Comparison of ENCODE assay signal across 8 cellular contexts in the genomic region with DNA sequence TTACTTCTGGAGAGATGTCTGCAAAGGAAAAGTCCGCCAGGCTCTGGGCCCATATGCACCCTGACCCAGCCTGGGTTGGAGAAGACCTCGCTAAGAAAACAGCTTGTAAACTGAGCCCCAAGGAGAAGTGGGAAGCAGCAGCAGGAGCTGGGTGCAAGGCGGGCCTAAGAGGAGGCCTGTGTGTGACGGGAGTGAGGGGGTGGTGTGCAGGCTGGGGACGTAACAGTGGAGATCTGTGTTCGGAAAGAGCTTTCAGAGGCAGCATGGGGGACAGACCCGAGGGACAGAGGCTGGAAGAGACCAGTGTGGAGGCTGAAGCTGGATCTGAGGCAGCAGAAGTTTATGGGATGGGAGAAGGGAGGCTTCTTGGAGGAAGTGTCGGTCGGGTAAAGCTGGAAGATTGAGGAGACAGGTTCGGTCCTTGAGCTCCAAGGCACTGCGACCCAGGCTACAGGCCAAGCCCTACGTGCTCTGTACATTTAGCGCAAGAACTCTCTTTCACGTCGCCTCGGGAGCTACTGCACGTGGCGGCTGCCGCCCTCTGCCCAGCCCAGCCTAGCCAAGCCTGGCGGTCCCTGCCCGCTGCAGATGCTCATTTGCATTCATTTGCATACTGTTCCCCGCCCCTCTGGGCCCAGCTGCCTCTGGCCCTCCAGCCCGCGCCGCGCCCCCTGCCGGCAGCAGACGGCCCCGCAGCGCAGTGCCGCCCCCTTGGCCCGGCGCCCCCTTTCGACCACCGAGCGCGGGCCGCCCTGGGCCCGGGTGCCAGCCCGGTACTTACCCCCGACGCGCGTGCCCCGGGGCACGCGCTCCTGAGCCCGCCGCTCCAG. TPM values are rescaled to one million over a fixed set of nuclear protein-coding genes. Genes with fewer than 3 reads are reported as not detected.
DNase-seq lines count a peak whose midpoint lies in the region; ATAC-seq and TF ChIP-seq lines count a peak whose summit lies in the region.

No MANE protein-coding gene starts in this region.

- H3K27ac ChIP-seq in A673 (ENCODE audit: low read depth, low read length, poor library complexity, severe bottlenecking): no peak overlapping the region
- peak overlapping the region; percentile 19 for H3K27ac ChIP-seq in cingulate gyrus (ENCODE audit: low read depth, low read length)
- no peak overlapping the region for H3K27ac ChIP-seq in left lung

- POLR2A ChIA-PET in A673 (lab: Charles Lee; ENCODE audit: low non-redundant PET): no interaction called here

- no TSS peak for BruUV-seq in A673 (replicated peaks; lab: Mats Ljungman, UMichigan)

- DNase-seq in A673 (ENCODE audit: low spot score) (peak; percentile 81), left lung (peak in 1 of 2 donors; percentile 82)
- peak in 2 of 3 experiments; percentile 15 to 41 for DNase-seq in stimulated activated CD4-positive, alpha-beta T cell treated with anti-CD3 and anti-CD28 coated beads, TNF-alpha, amount 100 ng/mL, for 24 hours (ENCODE audit: low read depth in 3 of 3)

- H3K4me1 ChIP-seq in A673 (ENCODE audit: insufficient read depth, low read length, poor library complexity, severe bottlenecking) (peaks cover 14% of the 10 kb centered on the region), left lung (peaks cover 0 to 13% of the 10 kb centered on the region in 2 donors)

- H3K4me3 ChIP-seq in A673 (ENCODE audit: low read depth, low read length, poor library complexity, severe bottlenecking) (peak overlapping the region; percentile 55), left lung (peak overlapping the region; percentile 27 to 32)

- ATAC-seq in SK-N-SH treated with all-trans-retinoic acid at 6 μM for 48 hours (peak; percentile 67), left lung (peak; percentile 39), GM21390 (IDR thresholded peaks at IDR 0.05; ENCODE audit: unreplicated experiment) (no peak), HG02571 (IDR thresholded peaks at IDR 0.05; ENCODE audit: unreplicated experiment) (no peak)

- H3K27me3 ChIP-seq in A673 (replicated peaks; ENCODE audit: insufficient read depth, low read depth, low read length, poor library complexity): peaks cover 2% of the 10 kb centered on the region
- H3K27me3 ChIP-seq in left lung: peaks cover 21 to 77% of the 10 kb centered on the region in 2 donors

- H3K36me3 ChIP-seq in A673 (ENCODE audit: insufficient read depth, low read length, poor library complexity, severe bottlenecking) (no peaks in the 10 kb centered on the region), left lung (no peaks in the 10 kb centered on the region)

- intact Hi-C loops in A673 (cut with micrococcal nuclease; ENCODE audit: unreplicated experiment) (no loop called here), left lung (cut with DNase I) (no loop called here)

- CTCF ChIA-PET in A673 (lab: Charles Lee): interaction anchor here (0.5 to 2.2 kb wide), 8 partner anchors 12 to 741 kb away, joined by 3 to 13 read pairs (median 6); no protein-coding TSS in a partner anchor

- H3K9me3 ChIP-seq in A673 (ENCODE audit: low read depth, low read length, poor library complexity, severe bottlenecking) (no peaks in the 10 kb centered on the region), left lung (no peaks in the 10 kb centered on the region)

- TF ChIP-seq CTCF in A673 (conservative IDR thresholded peaks at IDR 0.05; ENCODE audit: low read depth, low read length) (peak; percentile 64), GM12874 (IDR thresholded peaks at IDR 0.05; ENCODE audit: insufficient read depth, low read depth, low read length) (peak; percentile 68), left lung (IDR thresholded peaks at IDR 0.05) (peak in 1 of 2 donors; percentile 55)

TF ChIP-seq in SK-N-SH treated with all-trans-retinoic acid at 6 μM for 48 hours, 23 proteins besides CTCF, POLR2A, EP300 and RAD21:
- TF ChIP-seq ZFP30 (CRISPR knock-in tag; IDR thresholded peaks at IDR 0.05) (no peak), CSDC2 (CRISPR knock-in tag; IDR thresholded peaks at IDR 0.05) (no peak), ZFP3 (CRISPR knock-in tag; IDR thresholded peaks at IDR 0.05) (no peak), ZNF8 (CRISPR knock-in tag; IDR thresholded peaks at IDR 0.05) (no peak), PPARA (CRISPR knock-in tag; IDR thresholded peaks at IDR 0.05; ENCODE audit: borderline replicate concordance) (no peak), GLIS3 (CRISPR knock-in tag; IDR thresholded peaks at IDR 0.05) (no peak), ARNTL (CRISPR knock-in tag; IDR thresholded peaks at IDR 0.05; ENCODE audit: borderline replicate concordance, low read depth) (no peak), SNAI2 (CRISPR knock-in tag; IDR thresholded peaks at IDR 0.05) (no peak)
- TF ChIP-seq, protein P1, sequence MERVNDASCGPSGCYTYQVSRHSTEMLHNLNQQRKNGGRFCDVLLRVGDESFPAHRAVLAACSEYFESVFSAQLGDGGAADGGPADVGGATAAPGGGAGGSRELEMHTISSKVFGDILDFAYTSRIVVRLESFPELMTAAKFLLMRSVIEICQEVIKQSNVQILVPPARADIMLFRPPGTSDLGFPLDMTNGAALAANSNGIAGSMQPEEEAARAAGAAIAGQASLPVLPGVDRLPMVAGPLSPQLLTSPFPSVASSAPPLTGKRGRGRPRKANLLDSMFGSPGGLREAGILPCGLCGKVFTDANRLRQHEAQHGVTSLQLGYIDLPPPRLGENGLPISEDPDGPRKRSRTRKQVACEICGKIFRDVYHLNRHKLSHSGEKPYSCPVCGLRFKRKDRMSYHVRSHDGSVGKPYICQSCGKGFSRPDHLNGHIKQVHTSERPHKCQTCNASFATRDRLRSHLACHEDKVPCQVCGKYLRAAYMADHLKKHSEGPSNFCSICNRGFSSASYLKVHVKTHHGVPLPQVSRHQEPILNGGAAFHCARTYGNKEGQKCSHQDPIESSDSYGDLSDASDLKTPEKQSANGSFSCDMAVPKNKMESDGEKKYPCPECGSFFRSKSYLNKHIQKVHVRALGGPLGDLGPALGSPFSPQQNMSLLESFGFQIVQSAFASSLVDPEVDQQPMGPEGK (CRISPR knock-in tag; IDR thresholded peaks at IDR 0.05; ENCODE audit: borderline replicate concordance): no peak
- TF ChIP-seq, protein P2, sequence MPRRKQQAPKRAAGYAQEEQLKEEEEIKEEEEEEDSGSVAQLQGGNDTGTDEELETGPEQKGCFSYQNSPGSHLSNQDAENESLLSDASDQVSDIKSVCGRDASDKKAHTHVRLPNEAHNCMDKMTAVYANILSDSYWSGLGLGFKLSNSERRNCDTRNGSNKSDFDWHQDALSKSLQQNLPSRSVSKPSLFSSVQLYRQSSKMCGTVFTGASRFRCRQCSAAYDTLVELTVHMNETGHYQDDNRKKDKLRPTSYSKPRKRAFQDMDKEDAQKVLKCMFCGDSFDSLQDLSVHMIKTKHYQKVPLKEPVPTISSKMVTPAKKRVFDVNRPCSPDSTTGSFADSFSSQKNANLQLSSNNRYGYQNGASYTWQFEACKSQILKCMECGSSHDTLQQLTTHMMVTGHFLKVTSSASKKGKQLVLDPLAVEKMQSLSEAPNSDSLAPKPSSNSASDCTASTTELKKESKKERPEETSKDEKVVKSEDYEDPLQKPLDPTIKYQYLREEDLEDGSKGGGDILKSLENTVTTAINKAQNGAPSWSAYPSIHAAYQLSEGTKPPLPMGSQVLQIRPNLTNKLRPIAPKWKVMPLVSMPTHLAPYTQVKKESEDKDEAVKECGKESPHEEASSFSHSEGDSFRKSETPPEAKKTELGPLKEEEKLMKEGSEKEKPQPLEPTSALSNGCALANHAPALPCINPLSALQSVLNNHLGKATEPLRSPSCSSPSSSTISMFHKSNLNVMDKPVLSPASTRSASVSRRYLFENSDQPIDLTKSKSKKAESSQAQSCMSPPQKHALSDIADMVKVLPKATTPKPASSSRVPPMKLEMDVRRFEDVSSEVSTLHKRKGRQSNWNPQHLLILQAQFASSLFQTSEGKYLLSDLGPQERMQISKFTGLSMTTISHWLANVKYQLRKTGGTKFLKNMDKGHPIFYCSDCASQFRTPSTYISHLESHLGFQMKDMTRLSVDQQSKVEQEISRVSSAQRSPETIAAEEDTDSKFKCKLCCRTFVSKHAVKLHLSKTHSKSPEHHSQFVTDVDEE (CRISPR knock-in tag; IDR thresholded peaks at IDR 0.05): no peak
- TF ChIP-seq, protein P3, sequence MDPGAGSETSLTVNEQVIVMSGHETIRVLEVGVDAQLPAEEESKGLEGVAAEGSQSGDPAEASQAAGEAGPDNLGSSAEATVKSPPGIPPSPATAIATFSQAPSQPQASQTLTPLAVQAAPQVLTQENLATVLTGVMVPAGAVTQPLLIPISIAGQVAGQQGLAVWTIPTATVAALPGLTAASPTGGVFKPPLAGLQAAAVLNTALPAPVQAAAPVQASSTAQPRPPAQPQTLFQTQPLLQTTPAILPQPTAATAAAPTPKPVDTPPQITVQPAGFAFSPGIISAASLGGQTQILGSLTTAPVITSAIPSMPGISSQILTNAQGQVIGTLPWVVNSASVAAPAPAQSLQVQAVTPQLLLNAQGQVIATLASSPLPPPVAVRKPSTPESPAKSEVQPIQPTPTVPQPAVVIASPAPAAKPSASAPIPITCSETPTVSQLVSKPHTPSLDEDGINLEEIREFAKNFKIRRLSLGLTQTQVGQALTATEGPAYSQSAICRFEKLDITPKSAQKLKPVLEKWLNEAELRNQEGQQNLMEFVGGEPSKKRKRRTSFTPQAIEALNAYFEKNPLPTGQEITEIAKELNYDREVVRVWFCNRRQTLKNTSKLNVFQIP (CRISPR knock-in tag; IDR thresholded peaks at IDR 0.05; ENCODE audit: borderline replicate concordance, low read depth): no peak
- TF ChIP-seq, protein P4, sequence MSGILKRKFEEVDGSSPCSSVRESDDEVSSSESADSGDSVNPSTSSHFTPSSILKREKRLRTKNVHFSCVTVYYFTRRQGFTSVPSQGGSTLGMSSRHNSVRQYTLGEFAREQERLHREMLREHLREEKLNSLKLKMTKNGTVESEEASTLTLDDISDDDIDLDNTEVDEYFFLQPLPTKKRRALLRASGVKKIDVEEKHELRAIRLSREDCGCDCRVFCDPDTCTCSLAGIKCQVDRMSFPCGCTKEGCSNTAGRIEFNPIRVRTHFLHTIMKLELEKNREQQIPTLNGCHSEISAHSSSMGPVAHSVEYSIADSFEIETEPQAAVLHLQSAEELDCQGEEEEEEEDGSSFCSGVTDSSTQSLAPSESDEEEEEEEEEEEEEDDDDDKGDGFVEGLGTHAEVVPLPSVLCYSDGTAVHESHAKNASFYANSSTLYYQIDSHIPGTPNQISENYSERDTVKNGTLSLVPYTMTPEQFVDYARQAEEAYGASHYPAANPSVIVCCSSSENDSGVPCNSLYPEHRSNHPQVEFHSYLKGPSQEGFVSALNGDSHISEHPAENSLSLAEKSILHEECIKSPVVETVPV (CRISPR knock-in tag; IDR thresholded peaks at IDR 0.05): no peak

RNA-seq across cellular contexts. Expression of a gene that starts 6.3 kb away (rescaled TPM):
- total RNA-seq in A673 (2021) (0.69 and 0.98 TPM in 2 replicates), left lung (under 1 TPM in 1 of 2 donors, not detected in 1; 0.35 TPM)

RNA-seq across cellular contexts. Expression of a gene that starts 8.6 kb away (rescaled TPM):
- total RNA-seq in A673 (2021): 3.2 and 4.8 TPM in 2 replicates
- total RNA-seq in left lung: 10 to 100 TPM; 29.3 to 87.0 TPM

RNA-seq across cellular contexts. Expression of a gene that starts 21.9 kb away (rescaled TPM):
- total RNA-seq in A673 (2021): 1.2 and 1.3 TPM in 2 replicates
- 1 to 10 TPM in 1 of 2 donors, not detected in 1; 4.6 TPM for total RNA-seq in left lung

Comparison
In these comparisons a context has a peak if more than half of its experiments do, and no peak if none do; other contexts are left out.
1. ATAC-seq: peak in SK-N-SH treated with all-trans-retinoic acid at 6 μM for 48 hours (single experiment) and left lung (single experiment); none in GM21390 (single experiment) and HG02571 (single experiment).